In the genomic region with DNA sequence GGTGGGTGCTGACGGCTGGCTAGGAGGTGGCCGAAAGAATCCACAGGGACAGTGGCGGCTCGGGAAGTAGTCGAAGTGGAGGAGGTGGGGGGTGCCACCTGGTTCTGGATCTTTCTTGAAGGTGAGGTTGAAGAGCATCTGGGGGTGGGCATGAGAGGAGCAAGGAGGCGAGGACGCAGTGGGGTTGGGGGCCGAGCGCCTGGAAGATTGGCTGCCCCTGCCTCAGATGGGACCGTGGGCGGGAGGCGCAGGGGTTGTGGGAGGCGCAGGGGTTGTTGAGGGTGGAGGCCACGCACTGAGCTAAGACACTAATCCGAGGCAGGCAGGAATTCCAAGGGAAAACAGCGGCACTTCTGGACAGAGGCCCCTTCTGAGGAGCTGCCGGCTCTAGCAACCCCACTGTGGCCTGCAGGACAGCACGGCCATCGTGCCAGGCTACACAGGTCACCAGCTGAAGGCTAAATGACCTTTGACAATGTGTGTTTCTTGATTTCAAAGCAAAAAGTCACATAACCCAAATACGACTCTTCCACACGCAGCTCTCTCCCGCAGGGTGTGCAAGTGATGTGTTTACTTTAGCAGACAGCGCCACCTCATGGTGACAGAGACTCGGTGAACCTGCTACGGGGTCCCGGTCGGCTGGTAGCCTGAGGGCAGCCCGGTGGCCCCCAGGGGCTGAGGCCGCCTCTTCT, we compare ENCODE assay signal across 10 cellular contexts. TPM values are rescaled to one million over a fixed set of nuclear protein-coding genes. Genes with fewer than 3 reads are reported as not detected.
A peak's percentile ranks its signal among the peaks of the same experiment; 100 is the strongest.
DNase-seq lines count a peak whose midpoint lies in the region; ATAC-seq, FAIRE-seq and TF ChIP-seq lines count a peak whose summit lies in the region.
"Had no signal": no experiment of that assay in that cellular context is flagged by ENCODE, and none has a peak within 500 bp of the region (broad histone marks: within the 10 kb centered on the region; RNA-seq: fewer than 3 reads in every experiment).

No MANE protein-coding gene starts in this region.

- DNase-seq in SIG-M5 treated with dmso at 0.1 percent for 504 hours (lab: John Stamatoyannopoulos, UW; ENCODE audit: unreplicated experiment) (peak; percentile 44), SIG-M5 (lab: John Stamatoyannopoulos, UW) (no peak), NCI-H345 treated with DMSO at 0.1 percent for 48 hours (lab: John Stamatoyannopoulos, UW; ENCODE audit: unreplicated experiment) (peak; percentile 29), chondrocyte (ENCODE audit: low spot score) (peak; percentile 89), HepG2 (ENCODE audit: low spot score) (peak; percentile 85)
- DNase-seq in activated CD4-positive, alpha-beta T cell treated with anti-CD3 and anti-CD28 coated beads for 36 hours, result peak; percentile 91
- DNase-seq in stimulated activated CD4-positive, alpha-beta T cell treated with anti-CD3 and anti-CD28 coated beads, Interleukin-4, amount 100 ng/mL, for 4 hours, result peak; percentile 69 to 70

- no peaks in the 10 kb centered on the region for H3K36me3 ChIP-seq in HepG2 (replicated peaks in 1 of 2; ENCODE audit: control insufficient read depth in 1 of 2, insufficient read depth in 2 of 2, low read length in 2 of 2)

- H3K79me2 ChIP-seq in HepG2 (ENCODE audit: insufficient read depth, low read length), result no peaks in the 10 kb centered on the region

- no peak overlapping the region for H3K27ac Mint-ChIP-seq in activated CD4-positive, alpha-beta T cell treated with anti-CD3 and anti-CD28 coated beads for 36 hours
- H3K27ac Mint-ChIP-seq in chondrocyte (ENCODE audit: unreplicated experiment), result peak overlapping the region; percentile 36

- intact Hi-C loops in activated CD4-positive, alpha-beta T cell treated with anti-CD3 and anti-CD28 coated beads for 36 hours (cut with DNase I, micrococcal nuclease), result loop anchor here (1.0 to 5.0 kb wide), 4 partner anchors 35 to 249 kb away; no protein-coding TSS in a partner anchor
- intact Hi-C loops in HepG2 (cut with micrococcal nuclease; ENCODE audit: unreplicated experiment), result loop anchor here (1.0 to 10.0 kb wide), 2 partner anchors 35 to 217 kb away; a partner anchor contains a TSS

- CTCF ChIA-PET in activated CD4-positive, alpha-beta T cell treated with anti-CD3 and anti-CD28 coated beads for 36 hours (lab: Charles Lee), result interaction anchor here (0.7 to 2.5 kb wide), 22 partner anchors 8 to 371 kb away, joined by 3 to 21 read pairs (median 5); a partner anchor contains a TSS
- CTCF ChIA-PET in HepG2 (lab: Yijun Ruan, JAX; ENCODE audit: low intra/inter-chr PET ratio, low total read pairs), result interaction anchor here (0.6 to 3.8 kb wide), 6 partner anchors 25 to 248 kb away, joined by 3 to 49 read pairs (median 8); no protein-coding TSS in a partner anchor

- in situ Hi-C loops in HepG2 (cut with HindIII; ENCODE audit: extremely low pct_ligation_motif_present, low pct_unique_long_range_greater_than_20kb), result loop anchor here (5.0 kb wide), 2 partner anchors 35 to 220 kb away; no protein-coding TSS in a partner anchor

- H3K9ac ChIP-seq in HepG2 (ENCODE audit: insufficient read depth, low read depth, low read length), result no peak overlapping the region

- no peaks in the 10 kb centered on the region for H3K4me1 Mint-ChIP-seq in activated CD4-positive, alpha-beta T cell treated with anti-CD3 and anti-CD28 coated beads for 36 hours
- H3K4me1 Mint-ChIP-seq in chondrocyte (ENCODE audit: low read depth), result peaks cover 24% of the 10 kb centered on the region

- H3K4me3 Mint-ChIP-seq in activated CD4-positive, alpha-beta T cell treated with anti-CD3 and anti-CD28 coated beads for 36 hours, result no peak overlapping the region
- no peak overlapping the region for H3K4me3 Mint-ChIP-seq in chondrocyte (ENCODE audit: unreplicated experiment)

- TF ChIP-seq CTCF in chondrocyte (IDR thresholded peaks at IDR 0.05), result peak; percentile 92
- TF ChIP-seq CTCF in HepG2 (CRISPR knock-in tag; IDR thresholded peaks at IDR 0.05), result peak; percentile 95

- H3K27ac ChIP-seq in HepG2 (ENCODE audit: extremely low read length, insufficient read depth, low read length), result no peak overlapping the region

- H2AFZ ChIP-seq in HepG2 (ENCODE audit: low read length), result peak overlapping the region; percentile 44

- no peak for TF ChIP-seq POLR2A in HepG2 (IDR thresholded peaks at IDR 0.05; ENCODE audit: insufficient read depth in 1 of 2, low read depth in 2 of 2, low read length in 2 of 2)

- WGBS in HepG2 (ENCODE audit: low lambda C conversion rate), result 66% methylated on average over 14 of the region's 29 CpGs

- peak; percentile 83 for FAIRE-seq in HepG2 (lab: Jason Lieb, UNC)
- FAIRE-seq: G401.6 had no signal

- peaks cover 5 to 40% of the 10 kb centered on the region in 2 experiments for H3K27me3 ChIP-seq in HepG2 (ENCODE audit: control insufficient read depth in 1 of 2, insufficient read depth in 2 of 2, low read length in 2 of 2)

- peaks cover 52% of the 10 kb centered on the region for H3K4me1 ChIP-seq in HepG2 (ENCODE audit: insufficient read depth, low read length)

- H3K27me3 Mint-ChIP-seq in activated CD4-positive, alpha-beta T cell treated with anti-CD3 and anti-CD28 coated beads for 36 hours, result peaks cover 2% of the 10 kb centered on the region
- H3K27me3 Mint-ChIP-seq in chondrocyte (ENCODE audit: low read depth), result no peaks in the 10 kb centered on the region

- POLR2A ChIA-PET in activated CD4-positive, alpha-beta T cell treated with anti-CD3 and anti-CD28 coated beads for 36 hours (lab: Charles Lee), result interaction anchor here (0.6 kb wide), 1 partner anchor 18 kb away, joined by 3 read pairs; no protein-coding TSS in a partner anchor
- POLR2A ChIA-PET in HepG2 (lab: Yijun Ruan, JAX), result interaction anchor here (0.8 to 1.8 kb wide), 8 partner anchors 28 to 218 kb away, joined by 3 to 8 read pairs (median 4); a partner anchor contains a TSS

- peak; percentile 93 for TF ChIP-seq RAD21 in HepG2 (CRISPR knock-in tag; IDR thresholded peaks at IDR 0.05)

- TF ChIP-seq EP300 in HepG2 (IDR thresholded peaks at IDR 0.05; ENCODE audit: low read depth in 2 of 2, low read length in 2 of 2) (no peak), HepG2 (CRISPR knock-in tag; IDR thresholded peaks at IDR 0.05; ENCODE audit: borderline replicate concordance) (no peak)

- no peaks in the 10 kb centered on the region for H3K9me3 Mint-ChIP-seq in activated CD4-positive, alpha-beta T cell treated with anti-CD3 and anti-CD28 coated beads for 36 hours (ENCODE audit: low read depth)
- H3K9me3 Mint-ChIP-seq in chondrocyte (ENCODE audit: low read depth), result no peaks in the 10 kb centered on the region

- H3K36me3 Mint-ChIP-seq in activated CD4-positive, alpha-beta T cell treated with anti-CD3 and anti-CD28 coated beads for 36 hours (ENCODE audit: low read depth), result no peaks in the 10 kb centered on the region
- H3K36me3 Mint-ChIP-seq in chondrocyte (ENCODE audit: low read depth), result peaks cover 11% of the 10 kb centered on the region

- no peaks in the 10 kb centered on the region for H3K9me3 ChIP-seq in HepG2 (ENCODE audit: low read length)

- H3K4me2 ChIP-seq in HepG2 (ENCODE audit: low read depth, low read length), result peak overlapping the region; percentile 96

- H4K20me1 ChIP-seq in HepG2 (ENCODE audit: insufficient read depth, low read length), result no peaks in the 10 kb centered on the region

- H3K4me3 ChIP-seq in HepG2 (replicated peaks in 1 of 3; ENCODE audit: insufficient read depth in 1 of 3, low read depth in 2 of 3, low read length in 3 of 3), result peak overlapping the region in 1 of 3 experiments; percentile 57; a peak in 2 of 6 replicates
- H3K4me3 ChIP-seq: skin epidermis had no signal

- no TSS peak for BruUV-seq in HepG2 (replicated peaks; lab: Mats Ljungman, UMichigan)

- ATAC-seq in activated CD4-positive, alpha-beta T cell treated with anti-CD3 and anti-CD28 coated beads for 36 hours, result peak; percentile 98
- ATAC-seq in HepG2, result peak; percentile 94
- ATAC-seq in GM21360 (IDR thresholded peaks at IDR 0.05; ENCODE audit: unreplicated experiment), result no peak

TF ChIP-seq in HepG2, 621 proteins besides CTCF, POLR2A, EP300 and RAD21 (continues in another document):
- TF ChIP-seq ZNF782 (CRISPR knock-in tag; IDR thresholded peaks at IDR 0.05; ENCODE audit: borderline replicate concordance), result 0 out of 2 replicates have a peak, but pooled peaks have one; percentile 24
- peak; percentile 88 for TF ChIP-seq SMC3 (IDR thresholded peaks at IDR 0.05; ENCODE audit: low read length)
- 0 out of 2 replicates have a peak, but pooled peaks have one; percentile 27 for TF ChIP-seq ZKSCAN8 (CRISPR knock-in tag; IDR thresholded peaks at IDR 0.05; ENCODE audit: borderline replicate concordance)
- peak; percentile 29; the same call in 1 of the 2 replicates for TF ChIP-seq FOXJ3 (CRISPR knock-in tag; IDR thresholded peaks at IDR 0.05; ENCODE audit: borderline replicate concordance)
- TF ChIP-seq FOXA1 (IDR thresholded peaks at IDR 0.05), result no peak
- TF ChIP-seq FOXA1 (CRISPR knock-in tag; IDR thresholded peaks at IDR 0.05), result peak; percentile 95
- TF ChIP-seq ZEB1 (IDR thresholded peaks at IDR 0.05; ENCODE audit: insufficient replicate concordance, low read depth), result no peak

RNA-seq across cellular contexts. Expression of a gene that starts 44.1 kb away (rescaled TPM):
- total RNA-seq in activated CD4-positive, alpha-beta T cell treated with anti-CD3 and anti-CD28 coated beads for 36 hours, result 100 to 1,000 TPM in 1 of 2 experiments, 10 to 100 TPM in 1; 85.5 to 103 TPM
- 53.5 to 65.5 TPM (median 57.7 TPM) in 3 replicates for total RNA-seq in chondrocyte
- 37.2 and 39.5 TPM in 2 replicates for total RNA-seq in HepG2 (2016; rRNA removed; fragmentation: Illumina TruSeq; extraction: Trizol)
- total RNA-seq in HepG2 (2016; cell fraction: cytosol; rRNA removed; fragmentation: Illumina TruSeq; extraction: Trizol; ENCODE audit: low read depth), result 15.1 and 18.2 TPM in 2 replicates
- total RNA-seq in HepG2 (2016; cell fraction: insoluble cytoplasmic fraction; rRNA removed; fragmentation: Illumina TruSeq; extraction: Trizol), result 27.1 and 40.8 TPM in 2 replicates
- total RNA-seq in HepG2 (2016; cell fraction: membrane; rRNA removed; fragmentation: Illumina TruSeq; extraction: Trizol), result 19.4 and 20.4 TPM in 2 replicates
- 47.7 and 56.8 TPM in 2 replicates for total RNA-seq in HepG2 (2016; cell fraction: nucleus; rRNA removed; fragmentation: Illumina TruSeq; extraction: Trizol)
- polyA plus RNA-seq in HepG2 (2011; rRNA removed), result 149 and 151 TPM in 2 replicates
- polyA plus RNA-seq in HepG2 (2011; cell fraction: cytosol; rRNA removed), result 91.7 and 149 TPM in 2 replicates
- polyA plus RNA-seq in HepG2 (2011; cell fraction: nucleus; rRNA removed), result 233 and 293 TPM in 2 replicates
- 62.1 and 64.6 TPM in 2 replicates for polyA plus RNA-seq in HepG2 (2012)
- polyA plus RNA-seq in HepG2 (2016; cell fraction: cytosol; fragmentation: Illumina TruSeq; extraction: Trizol; ENCODE audit: low read depth), result 10.3 and 11.7 TPM in 2 replicates
- polyA plus RNA-seq in HepG2 (2016; cell fraction: insoluble cytoplasmic fraction; fragmentation: Illumina TruSeq; extraction: Trizol; ENCODE audit: low read depth), result 53.5 and 62.0 TPM in 2 replicates
- polyA plus RNA-seq in HepG2 (2016; cell fraction: membrane; fragmentation: Illumina TruSeq; extraction: Trizol; ENCODE audit: low read depth), result 18.2 and 24.3 TPM in 2 replicates
- polyA plus RNA-seq in HepG2 (2016; cell fraction: nucleus; fragmentation: Illumina TruSeq; extraction: Trizol; ENCODE audit: insufficient read depth, low read depth), result 127 and 170 TPM in 2 replicates
- polyA minus RNA-seq in HepG2 (2011; rRNA and poly(A)+ RNA removed; ENCODE audit: low replicate concordance), result 43.2 and 193 TPM in 2 replicates
- polyA minus RNA-seq in HepG2 (2011; cell fraction: cytosol; rRNA and poly(A)+ RNA removed), result 76.9 and 86.6 TPM in 2 replicates
- polyA minus RNA-seq in HepG2 (2011; cell fraction: nucleus; rRNA and poly(A)+ RNA removed), result 74.3 and 80.3 TPM in 2 replicates
